Comparison of ENCODE assay signal across 1 cellular context in genomic region chr12:47752552-47752951, GRCh38.
TF ChIP-seq lines count a peak whose summit lies in the region.

No MANE protein-coding gene starts in this region.

TF ChIP-seq in HEK293T, 16 proteins besides CTCF, POLR2A, EP300 and RAD21 (continued from another document):
- TF ChIP-seq PKNOX1 (IDR thresholded peaks at IDR 0.05): no peak
- no peak for TF ChIP-seq ZNF384 (IDR thresholded peaks at IDR 0.05)
- no peak for TF ChIP-seq FOXA1 (IDR thresholded peaks at IDR 0.05)
- TF ChIP-seq SP1 (IDR thresholded peaks at IDR 0.05): no peak
- no peak for TF ChIP-seq BHLHE40 (IDR thresholded peaks at IDR 0.05; ENCODE audit: borderline replicate concordance)
- no peak for TF ChIP-seq CTBP1 (IDR thresholded peaks at IDR 0.05; ENCODE audit: borderline replicate concordance)
